19 cellular contexts compared by ENCODE assay signal in the genomic region with DNA sequence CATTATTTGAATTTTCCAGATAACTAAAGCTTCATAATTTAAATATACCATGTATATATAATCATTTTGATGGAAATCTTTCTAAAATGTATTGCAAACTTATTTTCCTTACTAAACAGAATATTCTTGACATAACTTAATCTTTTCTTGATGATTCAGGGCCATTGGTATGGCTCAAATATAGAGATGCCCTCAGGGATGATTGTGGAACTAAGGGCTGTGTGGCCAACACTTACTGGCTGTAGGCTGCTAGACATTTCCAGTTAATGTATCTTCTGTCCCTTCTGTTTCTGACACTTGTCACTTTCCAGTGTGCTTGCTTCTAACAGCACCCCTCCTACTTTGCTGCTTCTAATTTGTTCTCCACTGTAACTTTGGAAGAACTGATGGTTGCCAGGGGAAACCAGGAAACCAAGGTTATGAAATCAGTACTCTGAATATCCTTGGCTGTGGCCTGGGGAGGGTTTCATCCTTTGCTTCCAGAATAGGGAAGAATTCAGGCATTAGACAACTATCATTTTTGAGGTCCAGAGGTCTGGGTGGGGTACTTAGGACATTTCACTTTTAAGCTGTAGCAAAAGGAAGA.
DNase-seq lines count a peak whose midpoint lies in the region; ATAC-seq, FAIRE-seq and TF ChIP-seq lines count a peak whose summit lies in the region.
"Had no signal": no experiment of that assay in that cellular context is flagged by ENCODE, and none has a peak within 500 bp of the region (broad histone marks: within the 10 kb centered on the region; RNA-seq: fewer than 3 reads in every experiment).

No MANE protein-coding gene starts in this region.

- BruUV-seq in PC-3 (replicated peaks; lab: Mats Ljungman, UMichigan), result no TSS peak
- BruUV-seq in HepG2 (replicated peaks; lab: Mats Ljungman, UMichigan), result no TSS peak

- no peaks in the 10 kb centered on the region for H3K9me3 ChIP-seq in PC-3 (ENCODE audit: low read length)
- H3K9me3 ChIP-seq in HepG2 (ENCODE audit: low read length), result peaks cover 85% of the 10 kb centered on the region

- TF ChIP-seq EP300 in HepG2 (IDR thresholded peaks at IDR 0.05; ENCODE audit: low read depth in 2 of 2, low read length in 2 of 2) (no peak), HepG2 (CRISPR knock-in tag; IDR thresholded peaks at IDR 0.05; ENCODE audit: borderline replicate concordance) (no peak)

- DNase-seq in EH (ENCODE audit: low read depth) (peak; percentile 76), PC-3 (peak; percentile 35), fibroblast of peridontal ligament (ENCODE audit: extremely low read depth) (peak; percentile 46), renal cortical epithelial cell (ENCODE audit: low read depth) (peak; percentile 45), HepG2 (ENCODE audit: low spot score) (no peak), cortex of kidney (lab: John Stamatoyannopoulos, UW) (no peak), NCI-H1436 treated with DMSO at 0.1 percent for 48 hours (lab: John Stamatoyannopoulos, UW) (no peak), NCI-H2171 (lab: John Stamatoyannopoulos, UW) (no peak)
- DNase-seq: activated CD4-positive, alpha-beta T cell treated with anti-CD3 and anti-CD28 coated beads, Interleukin-2, amount 10 ng/mL, durations not matched to agents 7 days and 5 days; activated CD8-positive, alpha-beta memory T cell treated with anti-CD3 and anti-CD28 coated beads, Interleukin-2, amount 50 U/mL, for 4 hours; activated effector memory CD4-positive, alpha-beta T cell treated with anti-CD3 and anti-CD28 coated beads, Interleukin-2, amount 50 U/mL, for 16 hours; left lung; MM.1S; NCI-H1694; right cardiac atrium; stimulated activated naive CD8-positive, alpha-beta T cell treated with anti-CD3 and anti-CD28 coated beads, Interleukin-15, Interleukin-2, amounts not matched to agents 100 U/mL and 50 U/mL, for 24 hours; T-cell; upper lobe of left lung had no signal

- FAIRE-seq in HepG2 (lab: Jason Lieb, UNC), result no peak

- H3K9ac ChIP-seq in PC-3 (ENCODE audit: low read length) (no peak overlapping the region), HepG2 (ENCODE audit: insufficient read depth, low read depth, low read length) (no peak overlapping the region)

- in situ Hi-C loops in HepG2 (cut with HindIII; ENCODE audit: extremely low pct_ligation_motif_present, low pct_unique_long_range_greater_than_20kb), result no loop called here

- no peaks in the 10 kb centered on the region for H3K79me2 ChIP-seq in PC-3 (ENCODE audit: low read length)
- no peaks in the 10 kb centered on the region for H3K79me2 ChIP-seq in HepG2 (ENCODE audit: insufficient read depth, low read length)

- POLR2A ChIA-PET in PC-3 (lab: Charles Lee; ENCODE audit: unreplicated experiment) (no interaction called here), HepG2 (lab: Yijun Ruan, JAX) (no interaction called here)

- no peak overlapping the region for H3K4me3 ChIP-seq in PC-3 (ENCODE audit: low read length)
- H3K4me3 ChIP-seq in HepG2 (replicated peaks in 1 of 3; ENCODE audit: insufficient read depth in 1 of 3, low read depth in 2 of 3, low read length in 3 of 3), result no peak overlapping the region
- H3K4me3 ChIP-seq: left lung, mucosa of descending colon, upper lobe of left lung had no signal

- H4K20me1 ChIP-seq in PC-3 (ENCODE audit: low read length) (no peaks in the 10 kb centered on the region), HepG2 (ENCODE audit: insufficient read depth, low read length) (no peaks in the 10 kb centered on the region)

- no peak for TF ChIP-seq RAD21 in HepG2 (CRISPR knock-in tag; IDR thresholded peaks at IDR 0.05)

- H3K36me3 ChIP-seq in PC-3 (ENCODE audit: low read depth, low read length) (no peaks in the 10 kb centered on the region), HepG2 (replicated peaks in 1 of 2; ENCODE audit: control insufficient read depth in 1 of 2, insufficient read depth in 2 of 2, low read length in 2 of 2) (no peaks in the 10 kb centered on the region)
- H3K36me3 ChIP-seq: left lung, upper lobe of left lung had no signal

- H3K27me3 ChIP-seq in PC-3 (ENCODE audit: low read length) (peaks cover 15% of the 10 kb centered on the region; the same call in 1 of the 2 replicates), HepG2 (ENCODE audit: control insufficient read depth in 1 of 2, insufficient read depth in 2 of 2, low read length in 2 of 2) (no peaks in the 10 kb centered on the region)
- H3K27me3 ChIP-seq: left lung, upper lobe of left lung had no signal

- ATAC-seq in PC-3, result no peak
- ATAC-seq in HepG2, result no peak
- ATAC-seq: left lung; mucosa of descending colon; right cardiac atrium; stimulated activated naive CD8-positive, alpha-beta T cell treated with anti-CD3 and anti-CD28 coated beads, Interleukin-15, Interleukin-2, amounts not matched to agents 100 U/mL and 50 U/mL, for 24 hours; T-cell had no signal

- no peaks in the 10 kb centered on the region for H3F3A ChIP-seq in PC-3 (ENCODE audit: low read length, unreplicated experiment)

- no peak overlapping the region for H3K4me2 ChIP-seq in PC-3 (ENCODE audit: low read length)
- H3K4me2 ChIP-seq in HepG2 (ENCODE audit: low read depth, low read length), result no peak overlapping the region

- H2AFZ ChIP-seq in PC-3 (ENCODE audit: low read length) (no peak overlapping the region), HepG2 (ENCODE audit: low read length) (no peak overlapping the region)

- no peaks in the 10 kb centered on the region for H3K4me1 ChIP-seq in PC-3 (ENCODE audit: insufficient read depth, low read length)
- no peaks in the 10 kb centered on the region for H3K4me1 ChIP-seq in HepG2 (ENCODE audit: insufficient read depth, low read length)
- H3K4me1 ChIP-seq: left lung, upper lobe of left lung had no signal

- TF ChIP-seq CTCF in PC-3 (conservative IDR thresholded peaks at IDR 0.05; ENCODE audit: low read depth, low read length) (no peak), HepG2 (CRISPR knock-in tag; IDR thresholded peaks at IDR 0.05) (no peak)

- no peak for TF ChIP-seq POLR2A in HepG2 (IDR thresholded peaks at IDR 0.05; ENCODE audit: insufficient read depth in 1 of 2, low read depth in 2 of 2, low read length in 2 of 2)

- no peaks in the 10 kb centered on the region for H3K9me2 ChIP-seq in PC-3 (replicated peaks; ENCODE audit: low read length)

- intact Hi-C loops in PC-3 (cut with micrococcal nuclease), result no loop called here
- intact Hi-C loops in HepG2 (cut with micrococcal nuclease; ENCODE audit: unreplicated experiment), result no loop called here

- H3K27ac ChIP-seq in PC-3 (ENCODE audit: low read length) (no peak overlapping the region), HepG2 (ENCODE audit: extremely low read length, insufficient read depth, low read length) (no peak overlapping the region)
- H3K27ac ChIP-seq: left lung, upper lobe of left lung had no signal

- CTCF ChIA-PET in PC-3 (lab: Charles Lee) (no interaction called here), HepG2 (lab: Yijun Ruan, JAX; ENCODE audit: low intra/inter-chr PET ratio, low total read pairs) (no interaction called here)

TF ChIP-seq in HepG2, 621 proteins besides CTCF, POLR2A, EP300 and RAD21 (continues in another document):
- TF ChIP-seq CENPT (CRISPR knock-in tag; IDR thresholded peaks at IDR 0.05; ENCODE audit: low read depth) (no peak), FOXA1 (IDR thresholded peaks at IDR 0.05) (no peak), FOXA1 (CRISPR knock-in tag; IDR thresholded peaks at IDR 0.05) (no peak), HNF4G (IDR thresholded peaks at IDR 0.05; ENCODE audit: borderline replicate concordance, low read depth, low read length) (no peak), HNF4G (CRISPR knock-in tag; IDR thresholded peaks at IDR 0.05; ENCODE audit: borderline replicate concordance, low read depth) (no peak), ZEB1 (IDR thresholded peaks at IDR 0.05; ENCODE audit: insufficient replicate concordance, low read depth) (no peak)

Comparison
In these comparisons a context has a peak if more than half of its experiments do, and no peak if none do; other contexts are left out.
1. DNase-seq: peak in EH (single experiment), PC-3 (single experiment), fibroblast of peridontal ligament (single experiment) and renal cortical epithelial cell (single experiment); none in HepG2 (single experiment), cortex of kidney (single experiment), NCI-H1436 treated with DMSO at 0.1 percent for 48 hours (single experiment) and NCI-H2171 (single experiment).